ENCODE assay signal across 1 cellular context in the genomic region with DNA sequence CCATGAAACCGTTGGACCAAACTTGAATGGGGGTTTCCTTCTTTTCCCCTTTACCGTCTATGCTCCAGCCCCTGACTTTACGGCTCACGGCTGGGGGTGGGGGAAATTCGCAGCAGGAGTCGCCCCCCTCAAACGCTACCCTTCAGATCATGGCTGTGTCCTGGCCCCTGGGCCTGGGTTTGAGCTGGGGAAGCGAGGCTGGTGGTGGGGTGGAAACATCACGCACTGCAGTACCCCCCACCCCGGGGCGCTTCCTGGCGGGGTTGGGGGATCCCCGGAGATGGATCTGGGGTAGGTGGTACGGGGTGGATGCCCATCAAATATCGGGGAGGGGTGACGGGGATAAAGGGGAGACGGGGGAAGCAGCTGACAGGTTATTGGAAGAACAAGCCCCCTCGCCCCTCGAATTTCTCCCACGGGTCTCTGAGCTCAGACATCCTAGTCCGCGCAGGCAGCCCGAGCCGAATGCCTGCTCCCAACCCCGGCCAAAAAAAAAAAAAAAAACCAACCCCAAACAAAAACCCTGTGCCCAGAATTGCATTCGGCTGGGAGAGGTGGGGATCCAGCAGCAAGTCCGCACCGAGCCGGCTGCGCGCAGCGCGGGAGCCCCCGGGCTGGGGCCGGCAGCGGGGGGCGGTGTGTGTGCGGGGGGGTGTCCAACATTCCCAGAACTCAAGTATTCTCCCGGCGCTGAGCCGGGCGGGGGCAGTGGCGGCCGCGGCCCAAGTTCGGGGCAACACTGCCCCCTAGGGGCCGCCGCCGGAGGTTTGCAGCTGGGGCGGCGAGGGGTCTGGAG.
TF ChIP-seq lines count a peak whose summit lies in the region.

No MANE protein-coding gene starts in this region.

TF ChIP-seq in SK-N-SH, 30 proteins besides CTCF, POLR2A, EP300 and RAD21 (continued from another document):
- peak; percentile 70 for TF ChIP-seq SMC3 (IDR thresholded peaks at IDR 0.05; ENCODE audit: low read depth, low read length)
- no peak for TF ChIP-seq JUND (IDR thresholded peaks at IDR 0.05)
- TF ChIP-seq FOXJ3 (CRISPR knock-in tag; IDR thresholded peaks at IDR 0.05) = no peak
- TF ChIP-seq, protein P1, sequence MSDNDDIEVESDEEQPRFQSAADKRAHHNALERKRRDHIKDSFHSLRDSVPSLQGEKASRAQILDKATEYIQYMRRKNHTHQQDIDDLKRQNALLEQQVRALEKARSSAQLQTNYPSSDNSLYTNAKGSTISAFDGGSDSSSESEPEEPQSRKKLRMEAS (IDR thresholded peaks at IDR 0.05; ENCODE audit: low read depth) = no peak
- no peak for TF ChIP-seq EZH2phosphoT487 (IDR thresholded peaks at IDR 0.05; ENCODE audit: borderline replicate concordance, low read depth)
- TF ChIP-seq RFX5 (IDR thresholded peaks at IDR 0.05; ENCODE audit: low read length) = no peak
- TF ChIP-seq TAF1 (IDR thresholded peaks at IDR 0.05; ENCODE audit: borderline replicate concordance, low read depth, low read length) = no peak
- TF ChIP-seq, protein P2, sequence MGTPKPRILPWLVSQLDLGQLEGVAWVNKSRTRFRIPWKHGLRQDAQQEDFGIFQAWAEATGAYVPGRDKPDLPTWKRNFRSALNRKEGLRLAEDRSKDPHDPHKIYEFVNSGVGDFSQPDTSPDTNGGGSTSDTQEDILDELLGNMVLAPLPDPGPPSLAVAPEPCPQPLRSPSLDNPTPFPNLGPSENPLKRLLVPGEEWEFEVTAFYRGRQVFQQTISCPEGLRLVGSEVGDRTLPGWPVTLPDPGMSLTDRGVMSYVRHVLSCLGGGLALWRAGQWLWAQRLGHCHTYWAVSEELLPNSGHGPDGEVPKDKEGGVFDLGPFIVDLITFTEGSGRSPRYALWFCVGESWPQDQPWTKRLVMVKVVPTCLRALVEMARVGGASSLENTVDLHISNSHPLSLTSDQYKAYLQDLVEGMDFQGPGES (IDR thresholded peaks at IDR 0.05; ENCODE audit: low read depth, low read length) = no peak
- TF ChIP-seq, protein P3, sequence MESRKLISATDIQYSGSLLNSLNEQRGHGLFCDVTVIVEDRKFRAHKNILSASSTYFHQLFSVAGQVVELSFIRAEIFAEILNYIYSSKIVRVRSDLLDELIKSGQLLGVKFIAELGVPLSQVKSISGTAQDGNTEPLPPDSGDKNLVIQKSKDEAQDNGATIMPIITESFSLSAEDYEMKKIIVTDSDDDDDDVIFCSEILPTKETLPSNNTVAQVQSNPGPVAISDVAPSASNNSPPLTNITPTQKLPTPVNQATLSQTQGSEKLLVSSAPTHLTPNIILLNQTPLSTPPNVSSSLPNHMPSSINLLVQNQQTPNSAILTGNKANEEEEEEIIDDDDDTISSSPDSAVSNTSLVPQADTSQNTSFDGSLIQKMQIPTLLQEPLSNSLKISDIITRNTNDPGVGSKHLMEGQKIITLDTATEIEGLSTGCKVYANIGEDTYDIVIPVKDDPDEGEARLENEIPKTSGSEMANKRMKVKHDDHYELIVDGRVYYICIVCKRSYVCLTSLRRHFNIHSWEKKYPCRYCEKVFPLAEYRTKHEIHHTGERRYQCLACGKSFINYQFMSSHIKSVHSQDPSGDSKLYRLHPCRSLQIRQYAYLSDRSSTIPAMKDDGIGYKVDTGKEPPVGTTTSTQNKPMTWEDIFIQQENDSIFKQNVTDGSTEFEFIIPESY (IDR thresholded peaks at IDR 0.05; ENCODE audit: borderline replicate concordance, low read depth) = no peak
- no peak for TF ChIP-seq ELF1 (IDR thresholded peaks at IDR 0.05)
- TF ChIP-seq SIN3A (IDR thresholded peaks at IDR 0.05; ENCODE audit: borderline replicate concordance, low read depth, low read length) = peak; percentile 58; the same call in 1 of the 2 replicates
- TF ChIP-seq FOXM1 (IDR thresholded peaks at IDR 0.05; ENCODE audit: low read depth) = no peak
- TF ChIP-seq MXI1 (IDR thresholded peaks at IDR 0.05; ENCODE audit: low read depth, low read length) = peak; percentile 36; the same call in 1 of the 2 replicates
- TF ChIP-seq NFIC (IDR thresholded peaks at IDR 0.05; ENCODE audit: borderline replicate concordance) = no peak
- no peak for TF ChIP-seq GABPA (IDR thresholded peaks at IDR 0.05; ENCODE audit: low read depth)
- TF ChIP-seq YY1 (IDR thresholded peaks at IDR 0.05; ENCODE audit: low read depth) = 0 out of 2 replicates have a peak, but pooled peaks have one; percentile 15
- TF ChIP-seq GATA2 (CRISPR knock-in tag; IDR thresholded peaks at IDR 0.05) = no peak
- no peak for TF ChIP-seq RXRA (IDR thresholded peaks at IDR 0.05; ENCODE audit: borderline replicate concordance, low read depth)
- no peak; the same call in 1 of the 2 replicates for TF ChIP-seq MEF2A (IDR thresholded peaks at IDR 0.05; ENCODE audit: borderline replicate concordance, low read depth)
- TF ChIP-seq TEAD4 (IDR thresholded peaks at IDR 0.05; ENCODE audit: borderline replicate concordance, insufficient read depth) = peak; percentile 22; the same call in 1 of the 2 replicates
- TF ChIP-seq TCF12 (IDR thresholded peaks at IDR 0.05) = no peak
- TF ChIP-seq, protein P4, sequence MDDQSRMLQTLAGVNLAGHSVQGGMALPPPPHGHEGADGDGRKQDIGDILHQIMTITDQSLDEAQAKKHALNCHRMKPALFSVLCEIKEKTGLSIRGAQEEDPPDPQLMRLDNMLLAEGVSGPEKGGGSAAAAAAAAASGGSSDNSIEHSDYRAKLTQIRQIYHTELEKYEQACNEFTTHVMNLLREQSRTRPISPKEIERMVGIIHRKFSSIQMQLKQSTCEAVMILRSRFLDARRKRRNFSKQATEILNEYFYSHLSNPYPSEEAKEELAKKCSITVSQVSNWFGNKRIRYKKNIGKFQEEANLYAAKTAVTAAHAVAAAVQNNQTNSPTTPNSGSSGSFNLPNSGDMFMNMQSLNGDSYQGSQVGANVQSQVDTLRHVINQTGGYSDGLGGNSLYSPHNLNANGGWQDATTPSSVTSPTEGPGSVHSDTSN (IDR thresholded peaks at IDR 0.05) = no peak
